ENCODE assay signal across 11 cellular contexts in genomic region chr2:218859556-218859993, GRCh38. TPM values are rescaled to one million over a fixed set of nuclear protein-coding genes. Genes with fewer than 3 reads are reported as not detected.
DNase-seq lines count a peak whose midpoint lies in the region; ATAC-seq and TF ChIP-seq lines count a peak whose summit lies in the region.
"Had no signal": no experiment of that assay in that cellular context is flagged by ENCODE, and none has a peak within 500 bp of the region (broad histone marks: within the 10 kb centered on the region; RNA-seq: fewer than 3 reads in every experiment).

TSS of gene WNT6 (plus strand) at chr2:218859805. CDS start at chr2:218860038, 233 bp downstream.

- peaks cover 99% of the 10 kb centered on the region for H3K27me3 Mint-ChIP-seq in activated naive CD4-positive, alpha-beta T cell treated with anti-CD3 and anti-CD28 coated beads, Interleukin-2, amount 10 ng/mL, durations not matched to agents 7 days and 5 days
- peaks cover 79% of the 10 kb centered on the region for H3K27me3 Mint-ChIP-seq in activated T-helper 1 cell treated with anti-CD3 and anti-CD28 coated beads, Interleukin-12 subunit alpha, Interleukin-12 subunit beta, Interleukin-2, Interleukin-4 antibody, amounts not matched to agents 30 ng/mL and 10 ng/mL and 1 ng/mL, durations not matched to agents 14 hours and 24 hours and 36 hours (ENCODE audit: insufficient read depth)

- H3K27me3 ChIP-seq in mammary epithelial cell (ENCODE audit: insufficient read depth, low read length) (peaks cover 26% of the 10 kb centered on the region), upper lobe of right lung (peaks cover 75% of the 10 kb centered on the region)

- no CpG with 5 or more reads among the region's 66 CpGs for WGBS in mammary epithelial cell (ENCODE audit: low coverage, missing lambda C conversion rate)
- 0% methylated on average over 13 to 26 of the region's 66 CpGs for WGBS in mesodermal cell (ENCODE audit: insufficient coverage in 2 of 2), 2 experiments

- CTCF ChIA-PET in activated naive CD4-positive, alpha-beta T cell treated with anti-CD3 and anti-CD28 coated beads, Interleukin-2, amount 10 ng/mL, durations not matched to agents 7 days and 5 days (lab: Charles Lee): interaction anchor here (1.2 to 1.7 kb wide), 2 partner anchors 11 to 16 kb away, joined by 3 to 5 read pairs; no protein-coding TSS in a partner anchor
- CTCF ChIA-PET in mammary epithelial cell (lab: Charles Lee; ENCODE audit: low non-redundant PET): no interaction called here

- no peaks in the 10 kb centered on the region for H3K79me2 ChIP-seq in mammary epithelial cell (ENCODE audit: insufficient read depth, low read length)

- intact Hi-C loops in mammary epithelial cell (cut with micrococcal nuclease): no loop called here
- intact Hi-C loops in upper lobe of right lung (cut with DNase I): no loop called here
- intact Hi-C loops in activated T-helper 1 cell treated with anti-CD3 and anti-CD28 coated beads, Interleukin-12 subunit alpha, Interleukin-12 subunit beta, Interleukin-2, Interleukin-4 antibody, amounts not matched to agents 30 ng/mL and 10 ng/mL and 1 ng/mL, durations not matched to agents 14 hours and 24 hours and 36 hours (cut with micrococcal nuclease): loop anchor here (10.0 kb wide), 1 partner anchor 295 kb away; no protein-coding TSS in a partner anchor

- no peak for TF ChIP-seq CTCF in mammary epithelial cell (conservative IDR thresholded peaks at IDR 0.05 in 1 of 2, IDR thresholded peaks at IDR 0.05 in 1 of 2; ENCODE audit: extremely low read depth in 1 of 2, insufficient read depth in 1 of 2, low read depth in 1 of 2, low read length in 2 of 2)
- TF ChIP-seq CTCF in upper lobe of right lung (IDR thresholded peaks at IDR 0.05): no peak

- H3K36me3 ChIP-seq in mammary epithelial cell (ENCODE audit: insufficient read depth, low read length) (no peaks in the 10 kb centered on the region), mesodermal cell (ENCODE audit: control insufficient read depth, insufficient read depth, low read length) (no peaks in the 10 kb centered on the region), upper lobe of right lung (no peaks in the 10 kb centered on the region)
- H3K36me3 ChIP-seq: thyroid gland had no signal

- H3K27ac Mint-ChIP-seq in activated naive CD4-positive, alpha-beta T cell treated with anti-CD3 and anti-CD28 coated beads, Interleukin-2, amount 10 ng/mL, durations not matched to agents 7 days and 5 days: no peak within 1 kb of the TSS
- no peak within 1 kb of the TSS for H3K27ac Mint-ChIP-seq in activated T-helper 1 cell treated with anti-CD3 and anti-CD28 coated beads, Interleukin-12 subunit alpha, Interleukin-12 subunit beta, Interleukin-2, Interleukin-4 antibody, amounts not matched to agents 30 ng/mL and 10 ng/mL and 1 ng/mL, durations not matched to agents 14 hours and 24 hours and 36 hours

- H3K4me1 Mint-ChIP-seq in activated naive CD4-positive, alpha-beta T cell treated with anti-CD3 and anti-CD28 coated beads, Interleukin-2, amount 10 ng/mL, durations not matched to agents 7 days and 5 days: peaks cover 12% of the 10 kb centered on the region
- H3K4me1 Mint-ChIP-seq in activated T-helper 1 cell treated with anti-CD3 and anti-CD28 coated beads, Interleukin-12 subunit alpha, Interleukin-12 subunit beta, Interleukin-2, Interleukin-4 antibody, amounts not matched to agents 30 ng/mL and 10 ng/mL and 1 ng/mL, durations not matched to agents 14 hours and 24 hours and 36 hours (ENCODE audit: low read depth): no peaks in the 10 kb centered on the region

- H3K4me2 ChIP-seq in mammary epithelial cell (ENCODE audit: insufficient read depth, low read depth, low read length): peak within 1 kb of the TSS; percentile 85

- H3K9me3 Mint-ChIP-seq in activated naive CD4-positive, alpha-beta T cell treated with anti-CD3 and anti-CD28 coated beads, Interleukin-2, amount 10 ng/mL, durations not matched to agents 7 days and 5 days: no peaks in the 10 kb centered on the region
- H3K9me3 Mint-ChIP-seq in activated T-helper 1 cell treated with anti-CD3 and anti-CD28 coated beads, Interleukin-12 subunit alpha, Interleukin-12 subunit beta, Interleukin-2, Interleukin-4 antibody, amounts not matched to agents 30 ng/mL and 10 ng/mL and 1 ng/mL, durations not matched to agents 14 hours and 24 hours and 36 hours: no peaks in the 10 kb centered on the region

- H2AFZ ChIP-seq in mammary epithelial cell (ENCODE audit: low read depth, low read length): peak within 1 kb of the TSS; percentile 40

- H3K36me3 Mint-ChIP-seq in activated naive CD4-positive, alpha-beta T cell treated with anti-CD3 and anti-CD28 coated beads, Interleukin-2, amount 10 ng/mL, durations not matched to agents 7 days and 5 days: no peaks in the 10 kb centered on the region
- no peaks in the 10 kb centered on the region for H3K36me3 Mint-ChIP-seq in activated T-helper 1 cell treated with anti-CD3 and anti-CD28 coated beads, Interleukin-12 subunit alpha, Interleukin-12 subunit beta, Interleukin-2, Interleukin-4 antibody, amounts not matched to agents 30 ng/mL and 10 ng/mL and 1 ng/mL, durations not matched to agents 14 hours and 24 hours and 36 hours (ENCODE audit: low read depth)

- H3K27ac ChIP-seq in mammary epithelial cell (ENCODE audit: insufficient read depth, low read depth, low read length): no peak within 1 kb of the TSS
- no peak within 1 kb of the TSS for H3K27ac ChIP-seq in mesodermal cell (ENCODE audit: low read depth, low read length, severe bottlenecking)
- H3K27ac ChIP-seq in upper lobe of right lung: no peak within 1 kb of the TSS
- H3K27ac ChIP-seq: thyroid gland had no signal

- no peak within 1 kb of the TSS for H3K9ac ChIP-seq in mammary epithelial cell (ENCODE audit: insufficient read depth, low read length)

- no peaks in the 10 kb centered on the region for H4K20me1 ChIP-seq in mammary epithelial cell (ENCODE audit: insufficient read depth, low read length)

- no TSS peak for BruUV-seq in mammary epithelial cell (replicated peaks; lab: Mats Ljungman, UMichigan)

- peaks cover 8% of the 10 kb centered on the region for H3K4me1 ChIP-seq in mammary epithelial cell (ENCODE audit: insufficient read depth, low read length)
- peaks cover 23% of the 10 kb centered on the region for H3K4me1 ChIP-seq in mesodermal cell (ENCODE audit: control insufficient read depth, insufficient read depth, low read length, poor library complexity, severe bottlenecking)
- peaks cover 13% of the 10 kb centered on the region for H3K4me1 ChIP-seq in upper lobe of right lung

- H3K9me3 ChIP-seq in mammary epithelial cell (replicated peaks; ENCODE audit: insufficient read depth, low read length) (no peaks in the 10 kb centered on the region), mesodermal cell (ENCODE audit: control insufficient read depth, low read length) (no peaks in the 10 kb centered on the region), upper lobe of right lung (no peaks in the 10 kb centered on the region)
- H3K9me3 ChIP-seq: thyroid gland had no signal

- H3K4me3 ChIP-seq in mammary epithelial cell (replicated peaks in 1 of 3; ENCODE audit: insufficient read depth in 1 of 3, low read depth in 2 of 3, low read length in 3 of 3) (peak within 1 kb of the TSS in 2 of 3 experiments; percentile 41 to 44), mesodermal cell (ENCODE audit: extremely low read depth, insufficient read depth, low read length, poor library complexity, severe bottlenecking) (peak within 1 kb of the TSS; percentile 24), upper lobe of right lung (peak within 1 kb of the TSS; percentile 21)

- no peak for DNase-seq in activated naive CD4-positive, alpha-beta T cell treated with anti-CD3 and anti-CD28 coated beads, Interleukin-2, amount 10 ng/mL, durations not matched to agents 7 days and 5 days
- DNase-seq in activated naive CD4-positive, alpha-beta T cell treated with anti-CD3 and anti-CD28 coated beads, Interleukin-2, amount 50 U/mL, for 16 hours: no peak
- no peak for DNase-seq in mammary epithelial cell
- DNase-seq in upper lobe of right lung: peak; percentile 66
- no peak for DNase-seq in NCI-H187 (lab: John Stamatoyannopoulos, UW)
- DNase-seq in amniotic stem cell (lab: John Stamatoyannopoulos, UW): no peak
- no peak for DNase-seq in activated T-helper 1 cell treated with anti-CD3 and anti-CD28 coated beads, Interleukin-12 subunit alpha, Interleukin-12 subunit beta, Interleukin-2, Interleukin-4 antibody, amounts not matched to agents 30 ng/mL and 10 ng/mL and 1 ng/mL, durations not matched to agents 14 hours and 24 hours and 36 hours (ENCODE audit: low spot score)
- DNase-seq: activated gamma-delta T cell treated with Interleukin-2 at 50 U/mL for 16 hours, NCI-H2081 treated with DMSO at 0.1 percent for 48 hours, thyroid gland had no signal

- dilution Hi-C loops in mammary epithelial cell (cut with HindIII; ENCODE audit: low sequenced_read_pairs): no loop called here

- H3K4me3 Mint-ChIP-seq in activated naive CD4-positive, alpha-beta T cell treated with anti-CD3 and anti-CD28 coated beads, Interleukin-2, amount 10 ng/mL, durations not matched to agents 7 days and 5 days: peak within 1 kb of the TSS; percentile 18
- no peak within 1 kb of the TSS for H3K4me3 Mint-ChIP-seq in activated T-helper 1 cell treated with anti-CD3 and anti-CD28 coated beads, Interleukin-12 subunit alpha, Interleukin-12 subunit beta, Interleukin-2, Interleukin-4 antibody, amounts not matched to agents 30 ng/mL and 10 ng/mL and 1 ng/mL, durations not matched to agents 14 hours and 24 hours and 36 hours

- ATAC-seq in upper lobe of right lung: peak; percentile 21

- in situ Hi-C loops in mammary epithelial cell (cut with MboI; ENCODE audit: low sequenced_read_pairs in 2 of 2): no loop called here

RNA-seq across cellular contexts. Expression of gene WNT6, which starts in this region (rescaled TPM):
- not detected for total RNA-seq in mammary epithelial cell
- polyA plus RNA-seq in mammary epithelial cell: not detected
- polyA minus RNA-seq in mammary epithelial cell: not detected
- 0.22 TPM for polyA plus RNA-seq in mesodermal cell (2013, experiment 1 of 2)
- 0.40 TPM for polyA plus RNA-seq in mesodermal cell (2013, experiment 2 of 2)
- total RNA-seq in upper lobe of right lung: not detected
- not detected in 2 replicates for total RNA-seq in activated T-helper 1 cell treated with anti-CD3 and anti-CD28 coated beads, Interleukin-12 subunit alpha, Interleukin-12 subunit beta, Interleukin-2, Interleukin-4 antibody, amounts not matched to agents 30 ng/mL and 10 ng/mL and 1 ng/mL, durations not matched to agents 14 hours and 24 hours and 36 hours

Comparison
In these comparisons a context has a peak if more than half of its experiments do, and no peak if none do; other contexts are left out.
1. Peak in DNase-seq, ATAC-seq and H3K4me3 ChIP-seq in upper lobe of right lung; RNA of the gene not detected or under 1 TPM.